22 cellular contexts compared by ENCODE assay signal in the genomic region with DNA sequence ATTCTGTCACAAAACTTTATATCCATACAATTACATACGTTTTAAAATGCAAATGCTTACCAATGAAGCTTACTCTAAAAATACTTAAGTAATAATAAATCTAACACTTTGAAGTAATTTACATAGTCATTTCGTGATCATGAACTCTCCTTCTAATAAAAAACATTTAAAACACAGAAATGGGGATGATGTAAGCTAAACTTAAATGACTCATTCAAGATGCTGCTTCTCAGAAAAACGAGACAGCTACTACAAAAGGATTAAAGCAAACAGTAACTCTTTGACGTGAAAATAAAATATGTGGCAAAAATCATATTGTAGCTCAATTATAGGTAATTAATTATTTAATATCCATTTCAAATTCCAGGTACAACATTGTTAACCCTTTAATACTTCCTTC.
DNase-seq lines count a peak whose midpoint lies in the region; ATAC-seq, FAIRE-seq and TF ChIP-seq lines count a peak whose summit lies in the region.
"Had no signal": no experiment of that assay in that cellular context is flagged by ENCODE, and none has a peak within 500 bp of the region (broad histone marks: within the 10 kb centered on the region; RNA-seq: fewer than 3 reads in every experiment).

No MANE protein-coding gene starts in this region.

- CTCF ChIA-PET in activated CD4-positive, alpha-beta memory T cell treated with anti-CD3 and anti-CD28 coated beads, Interleukin-2, amount 10 ng/mL, durations not matched to agents 7 days and 5 days (lab: Charles Lee): interaction anchor here (1.3 kb wide), 1 partner anchor 13 kb away, joined by 3 read pairs; no protein-coding TSS in a partner anchor

- H3K4me3 Mint-ChIP-seq in astrocyte (ENCODE audit: unreplicated experiment): no peak overlapping the region
- H3K4me3 Mint-ChIP-seq in activated CD4-positive, alpha-beta memory T cell treated with anti-CD3 and anti-CD28 coated beads, Interleukin-2, amount 10 ng/mL, durations not matched to agents 7 days and 5 days: no peak overlapping the region
- no peak overlapping the region for H3K4me3 Mint-ChIP-seq in naive thymus-derived CD8-positive, alpha-beta T cell
- H3K4me3 Mint-ChIP-seq: CD8-positive, alpha-beta memory T cell; GM23338 had no signal

- H3K27ac ChIP-seq in astrocyte (ENCODE audit: low read depth, low read length): no peak overlapping the region
- H3K27ac ChIP-seq: C4-2B, Peyer's patch, SJSA1 had no signal

- H3K9me3 Mint-ChIP-seq in astrocyte (ENCODE audit: unreplicated experiment): no peaks in the 10 kb centered on the region
- H3K9me3 Mint-ChIP-seq in activated CD4-positive, alpha-beta memory T cell treated with anti-CD3 and anti-CD28 coated beads, Interleukin-2, amount 10 ng/mL, durations not matched to agents 7 days and 5 days: no peaks in the 10 kb centered on the region
- H3K9me3 Mint-ChIP-seq in naive thymus-derived CD8-positive, alpha-beta T cell: no peaks in the 10 kb centered on the region
- H3K9me3 Mint-ChIP-seq: CD8-positive, alpha-beta memory T cell; GM23338 had no signal

- H3K4me3 ChIP-seq in astrocyte (ENCODE audit: insufficient read depth, low read depth, low read length): no peak overlapping the region
- H3K4me3 ChIP-seq in fibroblast of the aortic adventitia (ENCODE audit: low read depth, low read length): no peak overlapping the region
- H3K4me3 ChIP-seq: GM23338, Peyer's patch, SJSA1 had no signal

- DNase-seq in GM03348 (ENCODE audit: low spot score): peak; percentile 7
- DNase-seq in astrocyte (ENCODE audit: low read depth): peak; percentile 10
- DNase-seq in fibroblast of the aortic adventitia (ENCODE audit: low read depth): peak; percentile 16
- DNase-seq in H54 (ENCODE audit: insufficient read length, low spot score): no peak
- DNase-seq in activated CD4-positive, alpha-beta memory T cell treated with anti-CD3 and anti-CD28 coated beads, Interleukin-2, amount 10 ng/mL, durations not matched to agents 7 days and 5 days: no peak
- no peak for DNase-seq in naive thymus-derived CD8-positive, alpha-beta T cell
- DNase-seq: ACHN; Calu3; CD8-positive, alpha-beta memory T cell; DMS153; GDM1; Karpas-422; NCI-H1417; NCI-H187; NCI-H446; NCI-H526; Peyer's patch had no signal

- no peaks in the 10 kb centered on the region for H3K27me3 Mint-ChIP-seq in astrocyte (ENCODE audit: low read depth, unreplicated experiment)
- H3K27me3 Mint-ChIP-seq in activated CD4-positive, alpha-beta memory T cell treated with anti-CD3 and anti-CD28 coated beads, Interleukin-2, amount 10 ng/mL, durations not matched to agents 7 days and 5 days: no peaks in the 10 kb centered on the region
- H3K27me3 Mint-ChIP-seq in naive thymus-derived CD8-positive, alpha-beta T cell: no peaks in the 10 kb centered on the region

- no peaks in the 10 kb centered on the region for H3K36me3 ChIP-seq in astrocyte (ENCODE audit: insufficient read depth, low read length)

- H3K36me3 Mint-ChIP-seq in astrocyte (ENCODE audit: low read depth, unreplicated experiment): no peaks in the 10 kb centered on the region
- peaks cover 30% of the 10 kb centered on the region for H3K36me3 Mint-ChIP-seq in activated CD4-positive, alpha-beta memory T cell treated with anti-CD3 and anti-CD28 coated beads, Interleukin-2, amount 10 ng/mL, durations not matched to agents 7 days and 5 days (ENCODE audit: low read depth)
- H3K36me3 Mint-ChIP-seq in naive thymus-derived CD8-positive, alpha-beta T cell: peaks cover 0 to 63% (median 11%) of the 10 kb centered on the region in 3 donors

- FAIRE-seq in astrocyte (lab: Jason Lieb, UNC) (no peak), H54 (lab: Jason Lieb, UNC) (no peak)

- peaks cover 2% of the 10 kb centered on the region for H3K79me2 ChIP-seq in astrocyte (ENCODE audit: insufficient read depth, low read length)

- no peak overlapping the region for H3K4me2 ChIP-seq in astrocyte (ENCODE audit: low read length)
- H3K4me2 ChIP-seq: GM23338 had no signal

- no peaks in the 10 kb centered on the region for H3K4me1 ChIP-seq in astrocyte (ENCODE audit: insufficient read depth, low read length)
- H3K4me1 ChIP-seq: Peyer's patch had no signal

- H3K9me3 ChIP-seq in astrocyte (ENCODE audit: insufficient read depth, low read depth, low read length): no peaks in the 10 kb centered on the region
- H3K9me3 ChIP-seq: Peyer's patch, SJSA1 had no signal

- H3K27me3 ChIP-seq in astrocyte (ENCODE audit: insufficient read depth, low read length): no peaks in the 10 kb centered on the region
- H3K27me3 ChIP-seq: Peyer's patch, SJSA1 had no signal

- H2AFZ ChIP-seq in astrocyte (ENCODE audit: low read depth, low read length): no peak overlapping the region
- H2AFZ ChIP-seq: GM23338 had no signal

- TF ChIP-seq POLR2A in H54 (IDR thresholded peaks at IDR 0.05; ENCODE audit: low read depth, low read length): no peak

- no peak overlapping the region for H3K27ac Mint-ChIP-seq in astrocyte (ENCODE audit: unreplicated experiment)
- no peak overlapping the region for H3K27ac Mint-ChIP-seq in activated CD4-positive, alpha-beta memory T cell treated with anti-CD3 and anti-CD28 coated beads, Interleukin-2, amount 10 ng/mL, durations not matched to agents 7 days and 5 days
- H3K27ac Mint-ChIP-seq in naive thymus-derived CD8-positive, alpha-beta T cell: no peak overlapping the region
- H3K27ac Mint-ChIP-seq: CD8-positive, alpha-beta memory T cell; GM23338 had no signal

- H3K4me1 Mint-ChIP-seq in astrocyte (ENCODE audit: low read depth, unreplicated experiment): peaks cover 19% of the 10 kb centered on the region
- peaks cover 11% of the 10 kb centered on the region for H3K4me1 Mint-ChIP-seq in activated CD4-positive, alpha-beta memory T cell treated with anti-CD3 and anti-CD28 coated beads, Interleukin-2, amount 10 ng/mL, durations not matched to agents 7 days and 5 days
- peaks cover 0 to 5% (median 3%) of the 10 kb centered on the region in 4 donors for H3K4me1 Mint-ChIP-seq in naive thymus-derived CD8-positive, alpha-beta T cell

- no peak overlapping the region for H3K9ac ChIP-seq in astrocyte (ENCODE audit: low read length)

- no peak for TF ChIP-seq CTCF in astrocyte (IDR thresholded peaks at IDR 0.05; ENCODE audit: insufficient read depth, low read depth, low read length)
- no peak for TF ChIP-seq CTCF in fibroblast of the aortic adventitia (IDR thresholded peaks at IDR 0.05; ENCODE audit: insufficient read depth, low read length)

- ATAC-seq in HG02981 (IDR thresholded peaks at IDR 0.05; ENCODE audit: unreplicated experiment): no peak
- no peak for ATAC-seq in naive thymus-derived CD8-positive, alpha-beta T cell
- ATAC-seq: GM23338, HCT116 had no signal

- H4K20me1 ChIP-seq in astrocyte (ENCODE audit: insufficient read depth, low read length): no peaks in the 10 kb centered on the region

- POLR2A ChIA-PET in activated CD4-positive, alpha-beta memory T cell treated with anti-CD3 and anti-CD28 coated beads, Interleukin-2, amount 10 ng/mL, durations not matched to agents 7 days and 5 days (lab: Charles Lee): no interaction called here
- POLR2A ChIA-PET in naive thymus-derived CD8-positive, alpha-beta T cell (lab: Charles Lee): no interaction called here

Comparison
In these comparisons a context has a peak if more than half of its experiments do, and no peak if none do; other contexts are left out.
1. DNase-seq: peak in GM03348 (single experiment), astrocyte (single experiment) and fibroblast of the aortic adventitia (single experiment); none in H54 (single experiment), activated CD4-positive, alpha-beta memory T cell treated with anti-CD3 and anti-CD28 coated beads, Interleukin-2, amount 10 ng/mL, durations not matched to agents 7 days and 5 days (single experiment) and naive thymus-derived CD8-positive, alpha-beta T cell (0 of 10).